In genomic region chr7:35286986-35287385, GRCh38 we compare ENCODE assay signal across 20 cellular contexts. TPM values are rescaled to one million over a fixed set of nuclear protein-coding genes. Genes with fewer than 3 reads are reported as not detected.
"Had no signal": no experiment of that assay in that cellular context is flagged by ENCODE, and none has a peak within 500 bp of the region (broad histone marks: within the 10 kb centered on the region; RNA-seq: fewer than 3 reads in every experiment).

No MANE protein-coding gene starts in this region.

- H3K4me3 ChIP-seq: esophagus squamous epithelium, mucosa of descending colon, ovary, right atrium auricular region, sigmoid colon had no signal

- FAIRE-seq: colon, small intestine had no signal

- H3K27me3 ChIP-seq: foreskin keratinocyte, ovary, right atrium auricular region, sigmoid colon had no signal

- ATAC-seq: effector memory CD8-positive, alpha-beta T cell; mucosa of descending colon; naive thymus-derived CD8-positive, alpha-beta T cell had no signal

- DNase-seq: effector memory CD8-positive, alpha-beta T cell; esophagus squamous epithelium; immature natural killer cell; mucosa of descending colon; naive thymus-derived CD8-positive, alpha-beta T cell; ovary; sigmoid colon; small intestine; stimulated activated CD4-positive, alpha-beta T cell treated with anti-CD3 and anti-CD28 coated beads, Interleukin-12 subunit alpha, Interleukin-12 subunit beta, amount 100 ng/mL, for 4 hours; stimulated activated naive CD4-positive, alpha-beta T cell had no signal

- H3K4me1 ChIP-seq: esophagus squamous epithelium, foreskin keratinocyte, right atrium auricular region, sigmoid colon had no signal

- H3K4me3 Mint-ChIP-seq: dendritic cell treated with granulocyte-macrophage colony-stimulating factor and Interleukin-4, amounts not matched to agents 40 ng/mL and 50 ng/mL, for 4 days; effector memory CD8-positive, alpha-beta T cell; immature natural killer cell; naive thymus-derived CD8-positive, alpha-beta T cell had no signal

- H3K9me3 Mint-ChIP-seq: dendritic cell treated with granulocyte-macrophage colony-stimulating factor and Interleukin-4, amounts not matched to agents 40 ng/mL and 50 ng/mL, for 4 days had no signal

- H3K9me3 ChIP-seq: esophagus squamous epithelium, mucosa of descending colon, neutrophil, ovary, right atrium auricular region, sigmoid colon had no signal

- H3K36me3 ChIP-seq: esophagus squamous epithelium, neutrophil, ovary, right atrium auricular region, sigmoid colon had no signal

- H3K27ac Mint-ChIP-seq: dendritic cell treated with granulocyte-macrophage colony-stimulating factor and Interleukin-4, amounts not matched to agents 40 ng/mL and 50 ng/mL, for 4 days; effector memory CD8-positive, alpha-beta T cell; immature natural killer cell; naive thymus-derived CD8-positive, alpha-beta T cell had no signal

- H3K27ac ChIP-seq: epithelial cell of prostate, esophagus squamous epithelium, foreskin keratinocyte, neutrophil, ovary, right atrium auricular region, sigmoid colon had no signal

- H3K36me3 Mint-ChIP-seq: immature natural killer cell had no signal

- H3K4me1 Mint-ChIP-seq: immature natural killer cell; naive thymus-derived CD8-positive, alpha-beta T cell had no signal

RNA-seq across cellular contexts. Expression of gene TBX20, which starts 33.1 kb away (rescaled TPM):
- total RNA-seq: esophagus squamous epithelium; foreskin keratinocyte; lung microvascular endothelial cell; naive thymus-derived CD8-positive, alpha-beta T cell; posterior vena cava; sigmoid colon had no signal
- polyA plus RNA-seq: foreskin keratinocyte; immature natural killer cell; naive thymus-derived CD8-positive, alpha-beta T cell; neural cell; ovary; small intestine; thymus had no signal
